ENCODE assay signal across 17 cellular contexts in genomic region chr1:234990874-234991801, GRCh38.
DNase-seq lines count a peak whose midpoint lies in the region; ATAC-seq, FAIRE-seq and TF ChIP-seq lines count a peak whose summit lies in the region.
"Had no signal": no experiment of that assay in that cellular context is flagged by ENCODE, and none has a peak within 500 bp of the region (broad histone marks: within the 10 kb centered on the region; RNA-seq: fewer than 3 reads in every experiment).

No MANE protein-coding gene starts in this region.

- H3K79me2 ChIP-seq in HepG2 (ENCODE audit: insufficient read depth, low read length): no peaks in the 10 kb centered on the region

- no peak overlapping the region for H3K9ac ChIP-seq in HepG2 (ENCODE audit: insufficient read depth, low read depth, low read length)

- intact Hi-C loops in HepG2 (cut with micrococcal nuclease; ENCODE audit: unreplicated experiment) (no loop called here), right lobe of liver (cut with DNase I) (no loop called here), activated B cell treated with CpG ODN at 0.5 μM for 24 hours (cut with micrococcal nuclease) (no loop called here), vagina (cut with DNase I) (no loop called here)

- no peaks in the 10 kb centered on the region for H3K9me3 Mint-ChIP-seq in activated B cell treated with CpG ODN at 0.5 μM for 24 hours
- H3K9me3 Mint-ChIP-seq: effector memory CD8-positive, alpha-beta T cell had no signal

- no peak overlapping the region for H3K4me2 ChIP-seq in HepG2 (ENCODE audit: low read depth, low read length)

- H3K27ac ChIP-seq in HepG2 (ENCODE audit: extremely low read length, insufficient read depth, low read length): no peak overlapping the region
- H3K27ac ChIP-seq in right lobe of liver: no peak overlapping the region
- peak overlapping the region; percentile 5 for H3K27ac ChIP-seq in muscle layer of duodenum (ENCODE audit: low read length)
- H3K27ac ChIP-seq in vagina: peak overlapping the region; percentile 60
- H3K27ac ChIP-seq: neutrophil had no signal

- H3K4me1 ChIP-seq in HepG2 (ENCODE audit: insufficient read depth, low read length) (peaks cover 65% of the 10 kb centered on the region), right lobe of liver (peaks cover 0 to 17% (median 11%) of the 10 kb centered on the region in 4 donors), muscle layer of duodenum (ENCODE audit: control insufficient read depth in 1 of 2, insufficient read depth in 2 of 2, low read length in 2 of 2) (peaks cover 16 to 17% of the 10 kb centered on the region in 2 donors), vagina (peaks cover 34% of the 10 kb centered on the region)

- POLR2A ChIA-PET in HepG2 (lab: Yijun Ruan, JAX): interaction anchor here (6.0 kb wide), 1 partner anchor 17 kb away, joined by 104 read pairs; no protein-coding TSS in a partner anchor
- POLR2A ChIA-PET in activated B cell treated with CpG ODN at 0.5 μM for 24 hours (lab: Charles Lee): interaction anchor here (1.0 to 5.3 kb wide), 4 partner anchors 12 to 380 kb away, joined by 4 to 35 read pairs (median 6); no protein-coding TSS in a partner anchor

- ATAC-seq in HepG2 (no peak), right lobe of liver (no peak), activated B cell treated with CpG ODN at 0.5 μM for 24 hours (ENCODE audit: low read depth) (peak; percentile 56), HG02938 (IDR thresholded peaks at IDR 0.05; ENCODE audit: unreplicated experiment) (no peak)
- ATAC-seq: effector memory CD8-positive, alpha-beta T cell; Right ventricle myocardium inferior had no signal

- H3K4me3 Mint-ChIP-seq in activated B cell treated with CpG ODN at 0.5 μM for 24 hours: no peak overlapping the region
- H3K4me3 Mint-ChIP-seq: effector memory CD8-positive, alpha-beta T cell had no signal

- H3K36me3 Mint-ChIP-seq in activated B cell treated with CpG ODN at 0.5 μM for 24 hours (ENCODE audit: low read depth): no peaks in the 10 kb centered on the region

- no peak for DNase-seq in HepG2 (ENCODE audit: low spot score)
- no peak for DNase-seq in right lobe of liver
- DNase-seq in activated B cell treated with CpG ODN at 0.5 μM for 24 hours: no peak
- DNase-seq in vagina (ENCODE audit: extremely low spot score in 2 of 2): no peak
- no peak for DNase-seq in NCI-H510A treated with DMSO at 0.1 percent for 48 hours (lab: John Stamatoyannopoulos, UW)
- DNase-seq in AG08395 (ENCODE audit: low spot score): no peak
- DNase-seq: activated gamma-delta T cell; DMS 273 treated with DMSO at 0.1 percent for 48 hours; effector memory CD8-positive, alpha-beta T cell; foreskin fibroblast; NCI-H2029 treated with DMSO at 0.1 percent for 48 hours; NCI-H82; T-helper 9 cell had no signal

- H3K27me3 ChIP-seq in HepG2 (ENCODE audit: control insufficient read depth in 1 of 2, insufficient read depth in 2 of 2, low read length in 2 of 2): no peaks in the 10 kb centered on the region
- H3K27me3 ChIP-seq in right lobe of liver: no peaks in the 10 kb centered on the region
- no peaks in the 10 kb centered on the region for H3K27me3 ChIP-seq in muscle layer of duodenum (ENCODE audit: low read depth, low read length)
- no peaks in the 10 kb centered on the region for H3K27me3 ChIP-seq in vagina
- H3K27me3 ChIP-seq: neutrophil had no signal

- H2AFZ ChIP-seq in HepG2 (ENCODE audit: low read length): no peak overlapping the region

- no peak for TF ChIP-seq RAD21 in HepG2 (CRISPR knock-in tag; IDR thresholded peaks at IDR 0.05)

- H3K27me3 Mint-ChIP-seq in activated B cell treated with CpG ODN at 0.5 μM for 24 hours: no peaks in the 10 kb centered on the region
- H3K27me3 Mint-ChIP-seq: effector memory CD8-positive, alpha-beta T cell had no signal

- 92% methylated on average over 9 of the region's 9 CpGs for WGBS in HepG2 (ENCODE audit: low lambda C conversion rate)
- 94% methylated on average over 7 of the region's 9 CpGs for WGBS in right lobe of liver (ENCODE audit: insufficient coverage, low coverage, low lambda C conversion rate, missing lambda C conversion rate)

- in situ Hi-C loops in HepG2 (cut with HindIII; ENCODE audit: extremely low pct_ligation_motif_present, low pct_unique_long_range_greater_than_20kb): no loop called here

- peak overlapping the region; percentile 67 for H3K27ac Mint-ChIP-seq in activated B cell treated with CpG ODN at 0.5 μM for 24 hours

- CTCF ChIA-PET in HepG2 (lab: Yijun Ruan, JAX; ENCODE audit: low intra/inter-chr PET ratio, low total read pairs) (no interaction called here), activated B cell treated with CpG ODN at 0.5 μM for 24 hours (lab: Charles Lee) (interaction anchor here (0.8 kb wide), 1 partner anchor 11 kb away, joined by 3 read pairs; no protein-coding TSS in a partner anchor)

- H3K36me3 ChIP-seq in HepG2 (replicated peaks in 1 of 2; ENCODE audit: control insufficient read depth in 1 of 2, insufficient read depth in 2 of 2, low read length in 2 of 2) (no peaks in the 10 kb centered on the region), right lobe of liver (no peaks in the 10 kb centered on the region), muscle layer of duodenum (ENCODE audit: control insufficient read depth in 1 of 2, insufficient read depth in 2 of 2, low read length in 2 of 2) (peaks cover 0 to 4% of the 10 kb centered on the region in 2 donors), vagina (no peaks in the 10 kb centered on the region)
- H3K36me3 ChIP-seq: neutrophil had no signal

- FAIRE-seq in HepG2 (lab: Jason Lieb, UNC): no peak

- TF ChIP-seq POLR2A in HepG2 (IDR thresholded peaks at IDR 0.05; ENCODE audit: insufficient read depth in 1 of 2, low read depth in 2 of 2, low read length in 2 of 2) (no peak), right lobe of liver (IDR thresholded peaks at IDR 0.05) (no peak), vagina (IDR thresholded peaks at IDR 0.05) (no peak)

- H3K4me3 ChIP-seq in HepG2 (replicated peaks in 1 of 3; ENCODE audit: insufficient read depth in 1 of 3, low read depth in 2 of 3, low read length in 3 of 3) (no peak overlapping the region), right lobe of liver (no peak overlapping the region), muscle layer of duodenum (ENCODE audit: low read depth in 1 of 2, low read length in 2 of 2) (no peak overlapping the region), vagina (no peak overlapping the region)

- H4K20me1 ChIP-seq in HepG2 (ENCODE audit: insufficient read depth, low read length): no peaks in the 10 kb centered on the region

- H3K9me3 ChIP-seq in HepG2 (ENCODE audit: low read length): no peaks in the 10 kb centered on the region
- no peaks in the 10 kb centered on the region for H3K9me3 ChIP-seq in right lobe of liver
- no peaks in the 10 kb centered on the region for H3K9me3 ChIP-seq in muscle layer of duodenum (ENCODE audit: control insufficient read depth in 1 of 2, low read length in 2 of 2)
- no peaks in the 10 kb centered on the region for H3K9me3 ChIP-seq in vagina
- H3K9me3 ChIP-seq: neutrophil had no signal

- no TSS peak for BruUV-seq in HepG2 (replicated peaks; lab: Mats Ljungman, UMichigan)

- TF ChIP-seq EP300 in HepG2 (IDR thresholded peaks at IDR 0.05; ENCODE audit: low read depth in 2 of 2, low read length in 2 of 2): no peak
- no peak for TF ChIP-seq EP300 in HepG2 (CRISPR knock-in tag; IDR thresholded peaks at IDR 0.05; ENCODE audit: borderline replicate concordance)

- TF ChIP-seq CTCF in HepG2 (CRISPR knock-in tag; IDR thresholded peaks at IDR 0.05) (no peak), right lobe of liver (IDR thresholded peaks at IDR 0.05) (no peak), activated B cell treated with CpG ODN at 0.5 μM for 24 hours (IDR thresholded peaks at IDR 0.05) (no peak), vagina (IDR thresholded peaks at IDR 0.05) (no peak)

- H3K4me1 Mint-ChIP-seq in activated B cell treated with CpG ODN at 0.5 μM for 24 hours: peaks cover 44% of the 10 kb centered on the region

TF ChIP-seq in HepG2, 621 proteins besides CTCF, POLR2A, EP300 and RAD21:
- no peak for TF ChIP-seq SMAD1 (CRISPR knock-in tag; IDR thresholded peaks at IDR 0.05; ENCODE audit: borderline replicate concordance, low read depth)
- no peak for TF ChIP-seq ZNF430 (CRISPR knock-in tag; IDR thresholded peaks at IDR 0.05)
- peak; percentile 81 for TF ChIP-seq POGK (CRISPR knock-in tag; conservative IDR thresholded peaks at IDR 0.05)
- TF ChIP-seq ZNF782 (CRISPR knock-in tag; IDR thresholded peaks at IDR 0.05; ENCODE audit: borderline replicate concordance): no peak
- no peak for TF ChIP-seq ZUFSP (CRISPR knock-in tag; IDR thresholded peaks at IDR 0.05; ENCODE audit: borderline replicate concordance)

Comparison
In these comparisons a context has a peak if more than half of its experiments do, and no peak if none do; other contexts are left out.
1. H3K27ac ChIP-seq: peak in muscle layer of duodenum (single experiment) and vagina (single experiment); none in HepG2 (single experiment) and right lobe of liver (0 of 3).